In genomic region chr18:23143871-23144270, GRCh38 we compare ENCODE assay signal across 8 cellular contexts. TPM values are rescaled to one million over a fixed set of nuclear protein-coding genes. Genes with fewer than 3 reads are reported as not detected.
DNase-seq lines count a peak whose midpoint lies in the region; ATAC-seq and TF ChIP-seq lines count a peak whose summit lies in the region.

No MANE protein-coding gene starts in this region.

- peaks cover 2% of the 10 kb centered on the region for H3K27me3 Mint-ChIP-seq in glutamatergic neuron (ENCODE audit: unreplicated experiment)

- DNase-seq in activated effector memory CD4-positive, alpha-beta T cell treated with anti-CD3 and anti-CD28 coated beads, Interleukin-2, amount 50 U/mL, for 16 hours: peak; percentile 52
- no peak for DNase-seq in activated effector memory CD4-positive, alpha-beta T cell treated with Interleukin-2 at 50 U/mL for 16 hours
- peak; percentile 77 for DNase-seq in aorta
- DNase-seq in glutamatergic neuron: no peak
- no peak for DNase-seq in hepatic stellate cell (ENCODE audit: low spot score)

- intact Hi-C loops in aorta (cut with DNase I): loop anchor here in 1 of 2 donors (2.0 kb wide), 1 partner anchor 83 kb away; no protein-coding TSS in a partner anchor

- no peak overlapping the region for H3K4me3 Mint-ChIP-seq in glutamatergic neuron (ENCODE audit: unreplicated experiment)

- H3K9ac ChIP-seq in mucosa of rectum (ENCODE audit: low read depth in 1 of 2, low read length in 2 of 2): no peak overlapping the region

- H3K9me3 ChIP-seq in mucosa of rectum (ENCODE audit: control insufficient read depth in 2 of 2, low read length in 2 of 2) (no peaks in the 10 kb centered on the region), aorta (ENCODE audit: control insufficient read depth, low read length) (no peaks in the 10 kb centered on the region)

- peaks cover 5% of the 10 kb centered on the region for H3K9me3 Mint-ChIP-seq in glutamatergic neuron (ENCODE audit: unreplicated experiment)

- no peaks in the 10 kb centered on the region for H3K36me3 Mint-ChIP-seq in glutamatergic neuron (ENCODE audit: unreplicated experiment)

- H3K27me3 ChIP-seq in mucosa of rectum (ENCODE audit: control insufficient read depth in 2 of 2, insufficient read depth in 2 of 2, low read length in 2 of 2) (no peaks in the 10 kb centered on the region), aorta (ENCODE audit: control insufficient read depth in 1 of 2, insufficient read depth in 2 of 2, low read length in 1 of 2) (no peaks in the 10 kb centered on the region)

- H3K4me1 ChIP-seq in mucosa of rectum (ENCODE audit: control insufficient read depth in 2 of 2, insufficient read depth in 2 of 2, low read length in 2 of 2) (peaks cover 29 to 34% of the 10 kb centered on the region in 2 donors), aorta (ENCODE audit: control insufficient read depth in 1 of 2, insufficient read depth in 2 of 2, low read length in 2 of 2) (peaks cover 8% of the 10 kb centered on the region in 2 donors)

- H3K27ac Mint-ChIP-seq in glutamatergic neuron (ENCODE audit: unreplicated experiment): no peak overlapping the region

- H3K4me1 Mint-ChIP-seq in glutamatergic neuron (ENCODE audit: low read depth, unreplicated experiment): peaks cover 9% of the 10 kb centered on the region

- H3K36me3 ChIP-seq in mucosa of rectum (ENCODE audit: control insufficient read depth in 2 of 2, insufficient read depth in 2 of 2, low read length in 2 of 2) (no peaks in the 10 kb centered on the region), aorta (ENCODE audit: control insufficient read depth in 1 of 2, insufficient read depth in 2 of 2, low read length in 1 of 2) (no peaks in the 10 kb centered on the region)

- ATAC-seq in aorta (ENCODE audit: low FRiP score) (peak; percentile 59), GM18511 (IDR thresholded peaks at IDR 0.05; ENCODE audit: unreplicated experiment) (no peak)

- H3K4me3 ChIP-seq in mucosa of rectum (ENCODE audit: low read length in 2 of 2): no peak overlapping the region
- H3K4me3 ChIP-seq in aorta (ENCODE audit: low read length in 2 of 2): no peak overlapping the region

- TF ChIP-seq CTCF in glutamatergic neuron (IDR thresholded peaks at IDR 0.05; ENCODE audit: partially characterized antibody, unreplicated experiment): no peak

- WGBS in aorta, 2 donors: 4 to 6% methylated on average over 9 of the region's 9 CpGs

- H3K27ac ChIP-seq in cingulate gyrus (ENCODE audit: low read depth, low read length): peak overlapping the region; percentile 10
- H3K27ac ChIP-seq in mucosa of rectum (ENCODE audit: low read depth in 2 of 2, low read length in 2 of 2): peak overlapping the region; percentile 3 to 58
- H3K27ac ChIP-seq in aorta (ENCODE audit: low read depth in 1 of 2, low read length in 2 of 2): peak overlapping the region; percentile 31 to 88

RNA-seq across cellular contexts. Expression of gene CABLES1, which starts 8.6 kb away (rescaled TPM):
- total RNA-seq in aorta (10 to 100 TPM in 1 of 2 donors, 1 to 10 TPM in 1; 9.9 to 25.7 TPM), glutamatergic neuron (ENCODE audit: unreplicated experiment) (3.1 TPM)
- 10 to 100 TPM; 10.4 to 12.4 TPM for polyA plus RNA-seq in aorta

Comparison
In these comparisons a context has a peak if more than half of its experiments do, and no peak if none do; other contexts are left out.
1. DNase-seq: peak in activated effector memory CD4-positive, alpha-beta T cell treated with anti-CD3 and anti-CD28 coated beads, Interleukin-2, amount 50 U/mL, for 16 hours (single experiment) and aorta (2 of 2); none in activated effector memory CD4-positive, alpha-beta T cell treated with Interleukin-2 at 50 U/mL for 16 hours (single experiment), glutamatergic neuron (single experiment) and hepatic stellate cell (single experiment).
2. Peak in every context shown above with its lines, with median percentiles within 50 percentile points of each other: H3K27ac ChIP-seq.